ENCODE assay signal across 11 cellular contexts in the genomic region with DNA sequence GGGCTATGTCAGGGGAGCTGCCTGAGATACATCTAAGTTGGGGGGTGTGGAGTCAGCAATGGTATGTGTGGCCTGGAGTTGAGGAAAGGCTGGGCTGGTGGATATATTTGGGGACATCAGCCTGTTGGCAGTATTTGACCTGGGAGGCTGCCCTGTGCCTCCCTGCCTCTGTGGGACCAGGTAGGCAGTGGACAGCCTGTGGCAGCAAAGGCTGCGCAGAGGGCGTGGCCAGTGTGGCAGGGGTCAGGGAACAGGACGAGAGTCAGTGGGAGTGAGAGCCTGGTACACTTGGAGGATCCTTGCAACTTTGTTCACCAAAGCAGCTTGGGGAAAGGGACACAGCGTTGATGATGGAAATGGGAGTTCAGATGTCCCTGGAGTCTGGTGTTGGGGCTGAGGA. TPM values are rescaled to one million over a fixed set of nuclear protein-coding genes. Genes with fewer than 3 reads are reported as not detected.
DNase-seq lines count a peak whose midpoint lies in the region; ATAC-seq, FAIRE-seq and TF ChIP-seq lines count a peak whose summit lies in the region.
"Had no signal": no experiment of that assay in that cellular context is flagged by ENCODE, and none has a peak within 500 bp of the region (broad histone marks: within the 10 kb centered on the region; RNA-seq: fewer than 3 reads in every experiment).

No MANE protein-coding gene starts in this region.

- H3K36me3 Mint-ChIP-seq in activated T-cell treated with anti-CD3 and anti-CD28 coated beads, Interleukin-2, amount 50 U/mL, for 72 hours (ENCODE audit: insufficient read depth in 2 of 2), result peaks cover 6 to 22% of the 10 kb centered on the region in 2 donors

- H3K27me3 Mint-ChIP-seq in activated T-cell treated with anti-CD3 and anti-CD28 coated beads, Interleukin-2, amount 50 U/mL, for 72 hours (ENCODE audit: low read depth), result no peaks in the 10 kb centered on the region

- no peaks in the 10 kb centered on the region for H3K4me1 ChIP-seq in body of pancreas
- H3K4me1 ChIP-seq in mesodermal cell (ENCODE audit: control insufficient read depth, insufficient read depth, low read length, poor library complexity, severe bottlenecking), result peaks cover 33% of the 10 kb centered on the region

- H3K4me1 Mint-ChIP-seq in activated T-cell treated with anti-CD3 and anti-CD28 coated beads, Interleukin-2, amount 50 U/mL, for 72 hours (ENCODE audit: low read depth), result peaks cover 77% of the 10 kb centered on the region

- H3K27ac ChIP-seq in body of pancreas (peak overlapping the region in 3 of 4 donors; percentile 9 to 39 (median 28)), mesodermal cell (ENCODE audit: low read depth, low read length, severe bottlenecking) (peak overlapping the region; percentile 4), temporal lobe (ENCODE audit: low read depth, low read length) (peak overlapping the region; percentile 54)

- H3K27me3 ChIP-seq in body of pancreas, result no peaks in the 10 kb centered on the region

- H3K4me3 ChIP-seq in body of pancreas (no peak overlapping the region), mesodermal cell (ENCODE audit: extremely low read depth, insufficient read depth, low read length, poor library complexity, severe bottlenecking) (no peak overlapping the region)

- H3K36me3 ChIP-seq in body of pancreas (replicated peaks in 1 of 2; ENCODE audit: insufficient read depth in 1 of 2, low read depth in 2 of 2) (peaks cover 0 to 9% of the 10 kb centered on the region in 2 donors), mesodermal cell (ENCODE audit: control insufficient read depth, insufficient read depth, low read length) (peaks cover 35% of the 10 kb centered on the region)

- H3K4me3 Mint-ChIP-seq in activated T-cell treated with anti-CD3 and anti-CD28 coated beads, Interleukin-2, amount 50 U/mL, for 72 hours, result peak overlapping the region; percentile 67 to 73

- H3K9me3 ChIP-seq in body of pancreas (no peaks in the 10 kb centered on the region), mesodermal cell (ENCODE audit: control insufficient read depth, low read length) (no peaks in the 10 kb centered on the region)

- FAIRE-seq in RCC 7860 (lab: Jason Lieb, UNC), result no peak

- no peaks in the 10 kb centered on the region for H3K9me3 Mint-ChIP-seq in activated T-cell treated with anti-CD3 and anti-CD28 coated beads, Interleukin-2, amount 50 U/mL, for 72 hours

- peak overlapping the region; percentile 87 for H3K27ac Mint-ChIP-seq in activated T-cell treated with anti-CD3 and anti-CD28 coated beads, Interleukin-2, amount 50 U/mL, for 72 hours

- ATAC-seq in activated T-cell treated with anti-CD3 and anti-CD28 coated beads, Interleukin-2, amount 50 U/mL, for 72 hours (replicated peaks in 1 of 2), result no peak
- ATAC-seq in body of pancreas (no peak), HG02610 (IDR thresholded peaks at IDR 0.05; ENCODE audit: unreplicated experiment) (no peak)

- no peak for DNase-seq in activated T-cell treated with anti-CD3 and anti-CD28 coated beads, Interleukin-2, amount 50 U/mL, for 72 hours
- no peak for DNase-seq in activated T-cell treated with anti-CD3 and anti-CD28 coated beads, Interleukin-2, amount 50 U/mL, for 48 hours
- no peak for DNase-seq in body of pancreas
- no peak for DNase-seq in RCC 7860 (ENCODE audit: low spot score)
- no peak for DNase-seq in HK-2 (ENCODE audit: unreplicated experiment)
- DNase-seq: NCI-H2029, RPMI8226 had no signal

- no peak for TF ChIP-seq CTCF in body of pancreas (IDR thresholded peaks at IDR 0.05)

- WGBS in body of pancreas, 2 donors, result 83 to 95% methylated on average over 4 of the region's 4 CpGs
- 88 to 98% methylated on average over 4 of the region's 4 CpGs for WGBS in mesodermal cell (ENCODE audit: insufficient coverage in 2 of 2), 2 experiments

- TF ChIP-seq POLR2A in body of pancreas (IDR thresholded peaks at IDR 0.05), result no peak

- intact Hi-C loops in body of pancreas (cut with DNase I), result no loop called here

RNA-seq across cellular contexts. Expression of a gene that starts 15.0 kb away (rescaled TPM):
- total RNA-seq in activated T-cell treated with anti-CD3 and anti-CD28 coated beads, Interleukin-2, amount 50 U/mL, for 72 hours, result 10 to 100 TPM; 37.8 to 48.0 TPM
- total RNA-seq in body of pancreas (10 to 100 TPM; 41.2 to 44.1 TPM), temporal lobe (10.6 TPM)
- polyA plus RNA-seq in mesodermal cell (2013, experiment 1 of 2), result 27.8 TPM
- polyA plus RNA-seq in mesodermal cell (2013, experiment 2 of 2), result 18.6 TPM

RNA-seq across cellular contexts. Expression of a gene that starts 20.8 kb away (rescaled TPM):
- 1 to 10 TPM in 1 of 2 donors, under 1 TPM in 1; 0.48 to 2.0 TPM for total RNA-seq in activated T-cell treated with anti-CD3 and anti-CD28 coated beads, Interleukin-2, amount 50 U/mL, for 72 hours
- total RNA-seq in body of pancreas, result under 1 TPM; 0.26 to 0.99 TPM
- 2.6 TPM for polyA plus RNA-seq in mesodermal cell (2013, experiment 1 of 2)
- 1.1 TPM for polyA plus RNA-seq in mesodermal cell (2013, experiment 2 of 2)
- 10.6 TPM for total RNA-seq in temporal lobe
- polyA plus RNA-seq: AG04450 had no signal

Comparison
In these comparisons a context has a peak if more than half of its experiments do, and no peak if none do; other contexts are left out.
1. H3K27ac ChIP-seq: peak in every context shown above with its lines; median percentile 54 in temporal lobe; 28 in body of pancreas; 4 in mesodermal cell.